In the genomic region with DNA sequence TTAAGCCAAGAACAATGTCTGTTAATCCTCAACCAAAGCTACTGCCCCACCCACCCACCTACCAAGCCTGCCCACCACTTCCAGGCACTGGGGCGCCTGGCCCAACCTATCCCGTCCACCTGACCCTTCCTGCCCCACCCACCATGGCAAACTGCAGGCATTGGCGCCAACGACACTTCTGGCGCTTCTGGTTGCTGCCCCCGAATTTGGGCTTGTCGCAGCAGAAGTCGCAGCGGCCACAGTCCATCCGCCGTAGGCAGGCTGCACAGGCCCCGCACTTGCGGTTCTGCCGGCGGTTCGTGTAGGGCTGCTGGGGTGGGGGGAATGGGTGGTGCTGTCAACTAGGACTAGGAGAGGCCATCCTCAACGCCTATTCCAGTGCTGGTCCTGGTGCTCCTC, we compare ENCODE assay signal across 28 cellular contexts.
"Had no signal": no experiment of that assay in that cellular context is flagged by ENCODE, and none has a peak within 500 bp of the region (broad histone marks: within the 10 kb centered on the region; RNA-seq: fewer than 3 reads in every experiment).

No MANE protein-coding gene starts in this region.

- ATAC-seq: activated CD4-positive, alpha-beta T cell treated with anti-CD3 and anti-CD28 coated beads for 36 hours; activated CD8-positive, alpha-beta T cell treated with anti-CD3 and anti-CD28 coated beads for 36 hours; activated T-cell treated with anti-CD3 and anti-CD28 coated beads, Interleukin-2, amount 50 U/mL, for 4 hours; activated T-helper 17 cell treated with anti-CD3 and anti-CD28 coated beads, Interleukin-2, amount 50 U/mL, for 72 hours; effector memory CD8-positive, alpha-beta T cell; gastroesophageal sphincter had no signal

- H3K27ac ChIP-seq: brain microvascular endothelial cell, esophagus squamous epithelium, gastroesophageal sphincter had no signal

- H3K9me3 Mint-ChIP-seq: activated CD8-positive, alpha-beta T cell treated with anti-CD3 and anti-CD28 coated beads for 36 hours; activated T-cell treated with anti-CD3 and anti-CD28 coated beads, Interleukin-2, amount 50 U/mL, for 4 hours; activated T-helper 17 cell treated with anti-CD3 and anti-CD28 coated beads, Interleukin-2, amount 50 U/mL, for 72 hours; central memory CD8-positive, alpha-beta T cell; effector memory CD8-positive, alpha-beta T cell had no signal

- FAIRE-seq: astrocyte, colon had no signal

- H3K27me3 ChIP-seq: brain microvascular endothelial cell, esophagus squamous epithelium, gastroesophageal sphincter had no signal

- H3K9me3 ChIP-seq: esophagus squamous epithelium, gastroesophageal sphincter had no signal

- H3K4me3 Mint-ChIP-seq: activated CD4-positive, alpha-beta T cell treated with anti-CD3 and anti-CD28 coated beads for 36 hours; activated CD8-positive, alpha-beta T cell treated with anti-CD3 and anti-CD28 coated beads for 36 hours; activated naive CD8-positive, alpha-beta T cell; activated T-cell treated with anti-CD3 and anti-CD28 coated beads, Interleukin-2, amount 50 U/mL, for 4 hours; activated T-helper 17 cell treated with anti-CD3 and anti-CD28 coated beads, Interleukin-2, amount 50 U/mL, for 72 hours; central memory CD8-positive, alpha-beta T cell; effector memory CD8-positive, alpha-beta T cell had no signal

- H3K4me3 ChIP-seq: esophagus squamous epithelium, gastroesophageal sphincter had no signal

- DNase-seq: activated CD4-positive, alpha-beta T cell treated with anti-CD3 and anti-CD28 coated beads for 36 hours; activated CD4-positive, alpha-beta T cell treated with anti-CD3 and anti-CD28 coated beads, Interleukin-2, amount 50 U/mL, for 1 hour; activated CD4-positive, alpha-beta T cell treated with anti-CD3 and anti-CD28 coated beads, Interleukin-2, amount 50 U/mL, for 48 hours; activated CD4-positive, CD25-positive, alpha-beta regulatory T cell; activated CD4-positive, CD25-positive, alpha-beta regulatory T cell treated with anti-CD3 and anti-CD28 coated beads, Interleukin-2, amount 50 U/mL, for 72 hours; activated CD8-positive, alpha-beta memory T cell treated with anti-CD3 and anti-CD28 coated beads for 24 hours; activated CD8-positive, alpha-beta T cell treated with anti-CD3 and anti-CD28 coated beads for 36 hours; activated effector memory CD4-positive, alpha-beta T cell treated with Interleukin-2 at 50 U/mL for 16 hours; activated gamma-delta T cell treated with Interleukin-2 at 50 U/mL for 16 hours; activated naive CD4-positive, alpha-beta T cell treated with anti-CD3 and anti-CD28 coated beads, Interleukin-2, amount 50 U/mL, for 16 hours; activated naive CD4-positive, alpha-beta T cell treated with Interleukin-2 at 50 U/mL for 16 hours; activated T-cell treated with anti-CD3 and anti-CD28 coated beads, Interleukin-2, amount 50 U/mL, for 4 hours; amniotic stem cell; anterior cingulate cortex; brain microvascular endothelial cell; cortex of kidney; dermis blood vessel endothelial cell; effector CD4-positive, alpha-beta T cell; effector memory CD8-positive, alpha-beta T cell; esophagus squamous epithelium; foreskin melanocyte; T-helper 2 cell had no signal

- H3K27ac Mint-ChIP-seq: activated CD4-positive, alpha-beta T cell treated with anti-CD3 and anti-CD28 coated beads for 36 hours; activated CD8-positive, alpha-beta T cell treated with anti-CD3 and anti-CD28 coated beads for 36 hours; activated naive CD8-positive, alpha-beta T cell; activated T-helper 17 cell treated with anti-CD3 and anti-CD28 coated beads, Interleukin-2, amount 50 U/mL, for 72 hours; effector memory CD8-positive, alpha-beta T cell had no signal

- H3K27me3 Mint-ChIP-seq: activated CD4-positive, alpha-beta T cell treated with anti-CD3 and anti-CD28 coated beads for 36 hours; activated CD8-positive, alpha-beta T cell treated with anti-CD3 and anti-CD28 coated beads for 36 hours; activated naive CD8-positive, alpha-beta T cell; activated T-helper 17 cell treated with anti-CD3 and anti-CD28 coated beads, Interleukin-2, amount 50 U/mL, for 72 hours; central memory CD8-positive, alpha-beta T cell; effector memory CD8-positive, alpha-beta T cell had no signal
